In the genomic region with DNA sequence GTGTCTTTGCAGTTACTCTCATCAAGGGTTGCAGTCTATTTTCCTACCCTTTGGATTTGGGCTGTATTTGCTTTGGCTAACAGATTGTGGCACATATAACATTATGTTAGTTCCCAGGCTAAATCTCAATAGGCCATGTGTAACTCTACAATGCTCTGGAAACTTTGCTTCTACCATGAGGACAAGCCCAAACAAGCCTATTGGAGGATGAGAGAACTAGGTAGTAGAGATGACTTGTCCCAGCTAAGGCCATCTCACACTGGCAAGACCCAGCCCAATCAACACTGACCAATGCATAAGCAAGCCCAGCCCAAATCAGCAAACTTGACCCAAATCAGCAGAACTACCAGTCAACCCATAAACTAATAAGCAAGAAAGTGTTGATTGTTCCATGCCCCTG, we compare ENCODE assay signal across 18 cellular contexts.
DNase-seq lines count a peak whose midpoint lies in the region; ATAC-seq, FAIRE-seq and TF ChIP-seq lines count a peak whose summit lies in the region.
"Had no signal": no experiment of that assay in that cellular context is flagged by ENCODE, and none has a peak within 500 bp of the region (broad histone marks: within the 10 kb centered on the region; RNA-seq: fewer than 3 reads in every experiment).

No MANE protein-coding gene starts in this region.

- H3K27me3 Mint-ChIP-seq in GM23338 (ENCODE audit: insufficient read depth, low read depth, poor library complexity) = peaks cover 2% of the 10 kb centered on the region
- H3K27me3 Mint-ChIP-seq in activated CD8-positive, alpha-beta memory T cell treated with anti-CD3 and anti-CD28 coated beads, Interleukin-2, amount 10 ng/mL, durations not matched to agents 7 days and 5 days = no peaks in the 10 kb centered on the region
- H3K27me3 Mint-ChIP-seq: CD4-positive, alpha-beta memory T cell had no signal

- dilution Hi-C loops in keratinocyte (cut with MboI; ENCODE audit: extremely low pct_ligation_motif_present, low sequenced_read_pairs) = no loop called here

- H3K9me3 Mint-ChIP-seq in GM23338 = peaks cover 3% of the 10 kb centered on the region
- H3K9me3 Mint-ChIP-seq in activated CD8-positive, alpha-beta memory T cell treated with anti-CD3 and anti-CD28 coated beads, Interleukin-2, amount 10 ng/mL, durations not matched to agents 7 days and 5 days (ENCODE audit: low read depth) = peaks cover 3% of the 10 kb centered on the region

- no peaks in the 10 kb centered on the region for H3K9me3 ChIP-seq in keratinocyte (ENCODE audit: control insufficient read depth, low read depth, low read length)
- peaks cover 0 to 16% of the 10 kb centered on the region in 2 donors for H3K9me3 ChIP-seq in left lung

- intact Hi-C loops in left lung (cut with DNase I) = no loop called here

- CTCF ChIA-PET in activated CD8-positive, alpha-beta memory T cell treated with anti-CD3 and anti-CD28 coated beads, Interleukin-2, amount 10 ng/mL, durations not matched to agents 7 days and 5 days (lab: Charles Lee) = no interaction called here

- TF ChIP-seq CTCF in GM23338 (conservative IDR thresholded peaks at IDR 0.05; ENCODE audit: low read depth in 2 of 2) = no peak
- no peak for TF ChIP-seq CTCF in bronchial epithelial cell (IDR thresholded peaks at IDR 0.05; ENCODE audit: insufficient read depth, low read length, severe bottlenecking)
- no peak for TF ChIP-seq CTCF in keratinocyte (optimal IDR thresholded peaks at IDR 0.05 in 1 of 3, IDR thresholded peaks at IDR 0.05 in 1 of 3, conservative IDR thresholded peaks at IDR 0.05 in 1 of 3; ENCODE audit: extremely low read depth in 1 of 3, insufficient read depth in 2 of 3, low read length in 3 of 3)
- no peak for TF ChIP-seq CTCF in left lung (IDR thresholded peaks at IDR 0.05)

- H3K27me3 ChIP-seq in GM23338 (ENCODE audit: insufficient read depth) = no peaks in the 10 kb centered on the region
- H3K27me3 ChIP-seq in bronchial epithelial cell (ENCODE audit: control insufficient read depth, insufficient read depth, low read length) = no peaks in the 10 kb centered on the region
- no peaks in the 10 kb centered on the region for H3K27me3 ChIP-seq in keratinocyte (ENCODE audit: control insufficient read depth, extremely low read depth, insufficient read depth, low read length)
- no peaks in the 10 kb centered on the region for H3K27me3 ChIP-seq in left lung

- H3K79me2 ChIP-seq in GM23338 (replicated peaks; ENCODE audit: insufficient read depth) = no peaks in the 10 kb centered on the region
- no peaks in the 10 kb centered on the region for H3K79me2 ChIP-seq in keratinocyte (ENCODE audit: control insufficient read depth, insufficient read depth, low read length)

- H3K4me3 Mint-ChIP-seq in GM23338 = no peak overlapping the region
- H3K4me3 Mint-ChIP-seq in activated CD8-positive, alpha-beta memory T cell treated with anti-CD3 and anti-CD28 coated beads, Interleukin-2, amount 10 ng/mL, durations not matched to agents 7 days and 5 days = no peak overlapping the region
- H3K4me3 Mint-ChIP-seq: CD4-positive, alpha-beta memory T cell had no signal

- H3K4me2 ChIP-seq in GM23338 = no peak overlapping the region
- no peak overlapping the region for H3K4me2 ChIP-seq in keratinocyte (ENCODE audit: control insufficient read depth, extremely low read depth, insufficient read depth, low read depth, low read length)

- no peak for DNase-seq in GM23338 (ENCODE audit: low spot score)
- DNase-seq in bronchial epithelial cell (ENCODE audit: low read depth) = peak; percentile 78
- DNase-seq in keratinocyte (ENCODE audit: low read depth, low spot score) = no peak
- DNase-seq in activated CD8-positive, alpha-beta memory T cell treated with anti-CD3 and anti-CD28 coated beads, Interleukin-2, amount 10 ng/mL, durations not matched to agents 7 days and 5 days = no peak
- DNase-seq in left lung = no peak
- no peak for DNase-seq in activated CD8-positive, alpha-beta memory T cell treated with anti-CD3 and anti-CD28 coated beads for 24 hours
- DNase-seq: C1 segment of cervical spinal cord; Calu3; CD4-positive, alpha-beta memory T cell; COR-L47; DMS53; DMS79 treated with DMSO at 0.1 percent for 48 hours; GF-D8; H7; HCEC 1CT had no signal

- H4K20me1 ChIP-seq in GM23338 (replicated peaks; ENCODE audit: insufficient read depth) (no peaks in the 10 kb centered on the region; the same call in 1 of the 2 replicates), keratinocyte (ENCODE audit: control insufficient read depth, extremely low read depth, insufficient read depth, low read length) (no peaks in the 10 kb centered on the region)

- H3K4me3 ChIP-seq in GM23338 (no peak overlapping the region), bronchial epithelial cell (ENCODE audit: low read depth, low read length) (no peak overlapping the region), keratinocyte (ENCODE audit: control insufficient read depth in 2 of 3, extremely low read depth in 1 of 3, insufficient read depth in 2 of 3, low read depth in 1 of 3, low read length in 3 of 3) (no peak overlapping the region), left lung (no peak overlapping the region)

- H3K9me2 ChIP-seq in GM23338 (ENCODE audit: insufficient read depth) = peaks cover 12% of the 10 kb centered on the region; the same call in 1 of the 2 replicates

- H3K27ac ChIP-seq in GM23338 (ENCODE audit: low read depth) (no peak overlapping the region), keratinocyte (ENCODE audit: control insufficient read depth, insufficient read depth, low read length) (no peak overlapping the region), left lung (no peak overlapping the region)

- H3F3A ChIP-seq in GM23338 (replicated peaks; ENCODE audit: low read depth) = no peaks in the 10 kb centered on the region

- H3K4me1 Mint-ChIP-seq in GM23338 = no peaks in the 10 kb centered on the region
- no peaks in the 10 kb centered on the region for H3K4me1 Mint-ChIP-seq in activated CD8-positive, alpha-beta memory T cell treated with anti-CD3 and anti-CD28 coated beads, Interleukin-2, amount 10 ng/mL, durations not matched to agents 7 days and 5 days
- H3K4me1 Mint-ChIP-seq: CD4-positive, alpha-beta memory T cell had no signal

- FAIRE-seq in bronchial epithelial cell (lab: Jason Lieb, UNC) (peak; percentile 60), keratinocyte (lab: Jason Lieb, UNC) (peak; percentile 32)
- FAIRE-seq: GM12891, GM19239, H1 had no signal

- H3K4me1 ChIP-seq in GM23338 (ENCODE audit: insufficient read depth) (no peaks in the 10 kb centered on the region), keratinocyte (ENCODE audit: control insufficient read depth, extremely low read depth, insufficient read depth, low read length) (peaks cover 4% of the 10 kb centered on the region), left lung (no peaks in the 10 kb centered on the region)

- H3K9me1 ChIP-seq in keratinocyte (ENCODE audit: control insufficient read depth, extremely low read depth, insufficient read depth, low read length) = no peaks in the 10 kb centered on the region

- peak overlapping the region; percentile 38; the same call in 1 of the 2 replicates for H2AFZ ChIP-seq in GM23338
- H2AFZ ChIP-seq in keratinocyte (ENCODE audit: control insufficient read depth, low read length) = peak overlapping the region; percentile 27

- H3K27ac Mint-ChIP-seq in GM23338 = no peak overlapping the region
- no peak overlapping the region for H3K27ac Mint-ChIP-seq in activated CD8-positive, alpha-beta memory T cell treated with anti-CD3 and anti-CD28 coated beads, Interleukin-2, amount 10 ng/mL, durations not matched to agents 7 days and 5 days
- H3K27ac Mint-ChIP-seq: CD4-positive, alpha-beta memory T cell had no signal

- ATAC-seq in GM23338 (no peak), left lung (no peak)
- ATAC-seq in activated CD8-positive, alpha-beta memory T cell treated with anti-CD3 and anti-CD28 coated beads, Interleukin-2, amount 10 ng/mL, durations not matched to agents 7 days and 5 days = no peak

- no peaks in the 10 kb centered on the region for H3K36me3 ChIP-seq in GM23338 (ENCODE audit: insufficient read depth)
- no peaks in the 10 kb centered on the region for H3K36me3 ChIP-seq in bronchial epithelial cell (ENCODE audit: control insufficient read depth, insufficient read depth, low read length)
- H3K36me3 ChIP-seq in keratinocyte (ENCODE audit: control insufficient read depth in 2 of 2, extremely low read depth in 1 of 2, insufficient read depth in 2 of 2, low read length in 2 of 2) = no peaks in the 10 kb centered on the region
- no peaks in the 10 kb centered on the region for H3K36me3 ChIP-seq in left lung

- no peak overlapping the region for H3K9ac ChIP-seq in keratinocyte (ENCODE audit: control insufficient read depth, extremely low read depth, insufficient read depth, low read length)

- H3K36me3 Mint-ChIP-seq in GM23338 (ENCODE audit: low read depth) = peaks cover 4% of the 10 kb centered on the region; the same call in 1 of the 3 replicates
- no peaks in the 10 kb centered on the region for H3K36me3 Mint-ChIP-seq in activated CD8-positive, alpha-beta memory T cell treated with anti-CD3 and anti-CD28 coated beads, Interleukin-2, amount 10 ng/mL, durations not matched to agents 7 days and 5 days
- H3K36me3 Mint-ChIP-seq: CD4-positive, alpha-beta memory T cell had no signal

TF ChIP-seq in GM23338, 12 proteins besides CTCF, POLR2A, EP300 and RAD21 (continues in another document):
- TF ChIP-seq, protein P1, sequence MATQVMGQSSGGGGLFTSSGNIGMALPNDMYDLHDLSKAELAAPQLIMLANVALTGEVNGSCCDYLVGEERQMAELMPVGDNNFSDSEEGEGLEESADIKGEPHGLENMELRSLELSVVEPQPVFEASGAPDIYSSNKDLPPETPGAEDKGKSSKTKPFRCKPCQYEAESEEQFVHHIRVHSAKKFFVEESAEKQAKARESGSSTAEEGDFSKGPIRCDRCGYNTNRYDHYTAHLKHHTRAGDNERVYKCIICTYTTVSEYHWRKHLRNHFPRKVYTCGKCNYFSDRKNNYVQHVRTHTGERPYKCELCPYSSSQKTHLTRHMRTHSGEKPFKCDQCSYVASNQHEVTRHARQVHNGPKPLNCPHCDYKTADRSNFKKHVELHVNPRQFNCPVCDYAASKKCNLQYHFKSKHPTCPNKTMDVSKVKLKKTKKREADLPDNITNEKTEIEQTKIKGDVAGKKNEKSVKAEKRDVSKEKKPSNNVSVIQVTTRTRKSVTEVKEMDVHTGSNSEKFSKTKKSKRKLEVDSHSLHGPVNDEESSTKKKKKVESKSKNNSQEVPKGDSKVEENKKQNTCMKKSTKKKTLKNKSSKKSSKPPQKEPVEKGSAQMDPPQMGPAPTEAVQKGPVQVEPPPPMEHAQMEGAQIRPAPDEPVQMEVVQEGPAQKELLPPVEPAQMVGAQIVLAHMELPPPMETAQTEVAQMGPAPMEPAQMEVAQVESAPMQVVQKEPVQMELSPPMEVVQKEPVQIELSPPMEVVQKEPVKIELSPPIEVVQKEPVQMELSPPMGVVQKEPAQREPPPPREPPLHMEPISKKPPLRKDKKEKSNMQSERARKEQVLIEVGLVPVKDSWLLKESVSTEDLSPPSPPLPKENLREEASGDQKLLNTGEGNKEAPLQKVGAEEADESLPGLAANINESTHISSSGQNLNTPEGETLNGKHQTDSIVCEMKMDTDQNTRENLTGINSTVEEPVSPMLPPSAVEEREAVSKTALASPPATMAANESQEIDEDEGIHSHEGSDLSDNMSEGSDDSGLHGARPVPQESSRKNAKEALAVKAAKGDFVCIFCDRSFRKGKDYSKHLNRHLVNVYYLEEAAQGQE (IDR thresholded peaks at IDR 0.05; ENCODE audit: unreplicated experiment) = no peak
- TF ChIP-seq NANOG (IDR thresholded peaks at IDR 0.05; ENCODE audit: borderline replicate concordance) (no peak), ZNF114 (CRISPR knock-in tag; IDR thresholded peaks at IDR 0.05) (no peak)
